1 cellular context compared by ENCODE assay signal in the genomic region with DNA sequence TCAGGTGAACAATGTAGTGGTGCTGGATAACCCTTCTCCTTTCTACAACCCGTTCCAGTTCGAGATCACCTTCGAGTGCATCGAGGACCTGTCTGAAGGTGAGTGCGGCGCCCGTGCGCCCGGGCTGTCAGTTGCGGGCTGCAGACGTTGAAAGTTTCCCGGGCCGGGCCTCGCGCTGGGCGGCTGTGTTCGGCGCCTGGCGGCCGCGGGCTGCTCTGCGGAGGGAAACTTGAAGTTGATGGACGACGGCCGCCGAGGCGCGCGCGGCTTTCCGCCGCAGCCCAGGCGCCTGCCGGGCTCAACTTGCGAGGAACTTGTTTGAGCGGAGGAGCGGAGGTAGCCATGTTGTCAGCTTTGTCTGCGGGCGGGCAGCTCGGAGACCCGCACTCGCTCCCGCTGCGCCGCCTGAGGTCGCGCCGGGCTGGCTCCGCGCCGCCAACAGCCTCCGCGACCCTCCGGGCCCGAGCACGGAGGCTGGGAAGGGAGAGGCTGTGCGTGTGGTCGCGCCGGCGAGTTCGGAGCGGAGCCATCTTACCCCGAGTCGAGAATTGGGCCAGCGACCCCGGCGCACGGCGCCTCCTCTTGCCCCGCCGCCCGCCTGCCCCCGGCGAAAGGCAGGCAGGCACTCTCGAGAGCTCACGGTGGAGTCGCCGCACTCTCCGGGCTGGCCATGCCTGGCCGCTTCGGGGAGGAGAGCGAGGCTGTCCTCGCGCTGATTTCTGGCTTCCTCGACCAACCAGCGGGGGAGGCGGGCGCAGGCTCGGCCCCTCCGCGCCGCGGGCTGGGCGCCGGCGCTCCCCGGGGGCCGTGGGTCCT.
TF ChIP-seq lines count a peak whose summit lies in the region.

No MANE protein-coding gene starts in this region.

TF ChIP-seq in K562, 482 proteins besides CTCF, POLR2A, EP300 and RAD21 (continued from another document and continues in another):
- TF ChIP-seq, protein P1, sequence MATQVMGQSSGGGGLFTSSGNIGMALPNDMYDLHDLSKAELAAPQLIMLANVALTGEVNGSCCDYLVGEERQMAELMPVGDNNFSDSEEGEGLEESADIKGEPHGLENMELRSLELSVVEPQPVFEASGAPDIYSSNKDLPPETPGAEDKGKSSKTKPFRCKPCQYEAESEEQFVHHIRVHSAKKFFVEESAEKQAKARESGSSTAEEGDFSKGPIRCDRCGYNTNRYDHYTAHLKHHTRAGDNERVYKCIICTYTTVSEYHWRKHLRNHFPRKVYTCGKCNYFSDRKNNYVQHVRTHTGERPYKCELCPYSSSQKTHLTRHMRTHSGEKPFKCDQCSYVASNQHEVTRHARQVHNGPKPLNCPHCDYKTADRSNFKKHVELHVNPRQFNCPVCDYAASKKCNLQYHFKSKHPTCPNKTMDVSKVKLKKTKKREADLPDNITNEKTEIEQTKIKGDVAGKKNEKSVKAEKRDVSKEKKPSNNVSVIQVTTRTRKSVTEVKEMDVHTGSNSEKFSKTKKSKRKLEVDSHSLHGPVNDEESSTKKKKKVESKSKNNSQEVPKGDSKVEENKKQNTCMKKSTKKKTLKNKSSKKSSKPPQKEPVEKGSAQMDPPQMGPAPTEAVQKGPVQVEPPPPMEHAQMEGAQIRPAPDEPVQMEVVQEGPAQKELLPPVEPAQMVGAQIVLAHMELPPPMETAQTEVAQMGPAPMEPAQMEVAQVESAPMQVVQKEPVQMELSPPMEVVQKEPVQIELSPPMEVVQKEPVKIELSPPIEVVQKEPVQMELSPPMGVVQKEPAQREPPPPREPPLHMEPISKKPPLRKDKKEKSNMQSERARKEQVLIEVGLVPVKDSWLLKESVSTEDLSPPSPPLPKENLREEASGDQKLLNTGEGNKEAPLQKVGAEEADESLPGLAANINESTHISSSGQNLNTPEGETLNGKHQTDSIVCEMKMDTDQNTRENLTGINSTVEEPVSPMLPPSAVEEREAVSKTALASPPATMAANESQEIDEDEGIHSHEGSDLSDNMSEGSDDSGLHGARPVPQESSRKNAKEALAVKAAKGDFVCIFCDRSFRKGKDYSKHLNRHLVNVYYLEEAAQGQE (CRISPR knock-in tag; IDR thresholded peaks at IDR 0.05; ENCODE audit: low read depth), result no peak
- TF ChIP-seq, protein P2, sequence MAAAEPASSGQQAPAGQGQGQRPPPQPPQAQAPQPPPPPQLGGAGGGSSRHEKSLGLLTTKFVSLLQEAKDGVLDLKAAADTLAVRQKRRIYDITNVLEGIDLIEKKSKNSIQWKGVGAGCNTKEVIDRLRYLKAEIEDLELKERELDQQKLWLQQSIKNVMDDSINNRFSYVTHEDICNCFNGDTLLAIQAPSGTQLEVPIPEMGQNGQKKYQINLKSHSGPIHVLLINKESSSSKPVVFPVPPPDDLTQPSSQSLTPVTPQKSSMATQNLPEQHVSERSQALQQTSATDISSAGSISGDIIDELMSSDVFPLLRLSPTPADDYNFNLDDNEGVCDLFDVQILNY (CRISPR knock-in tag; IDR thresholded peaks at IDR 0.05), result no peak
- TF ChIP-seq HNRNPL (IDR thresholded peaks at IDR 0.05; ENCODE audit: low read depth, low read length) (no peak), GTF2A2 (tag; IDR thresholded peaks at IDR 0.05) (peak; percentile 35; the same call in 1 of the 2 replicates), MEF2A (IDR thresholded peaks at IDR 0.05; ENCODE audit: control insufficient read depth, low read depth, low read length) (no peak), PHF20 (IDR thresholded peaks at IDR 0.05; ENCODE audit: partially characterized antibody) (peak; percentile 21), RBM25 (IDR thresholded peaks at IDR 0.05; ENCODE audit: low read depth, low read length, severe bottlenecking) (peak; percentile 19), ZNF444 (CRISPR knock-in tag; IDR thresholded peaks at IDR 0.05) (no peak), ZEB2 (IDR thresholded peaks at IDR 0.05) (no peak), RBFOX2 (IDR thresholded peaks at IDR 0.05; ENCODE audit: low read depth, low read length) (peak; percentile 90), HSF4 (CRISPR knock-in tag; IDR thresholded peaks at IDR 0.05; ENCODE audit: borderline replicate concordance) (no peak), ILF3 (IDR thresholded peaks at IDR 0.05; ENCODE audit: borderline replicate concordance) (no peak), PHF8 (IDR thresholded peaks at IDR 0.05; ENCODE audit: borderline replicate concordance, low read length) (peak; percentile 36; the same call in 1 of the 2 replicates), KDM5B (IDR thresholded peaks at IDR 0.05; ENCODE audit: insufficient replicate concordance, low read depth, low read length) (peak; percentile 54), BRCA1 (IDR thresholded peaks at IDR 0.05) (no peak), BRCA1 (CRISPR knock-in tag; IDR thresholded peaks at IDR 0.05) (no peak), ZNF165 (CRISPR knock-in tag; IDR thresholded peaks at IDR 0.05; ENCODE audit: borderline replicate concordance) (peak; percentile 24; the same call in 1 of the 2 replicates), FOXJ2 (tag; IDR thresholded peaks at IDR 0.05) (0 out of 2 replicates have a peak, but pooled peaks have one; percentile 14), ZNF644 (tag; IDR thresholded peaks at IDR 0.05; ENCODE audit: low read depth) (no peak; the same call in 1 of the 2 replicates), HNRNPLL (IDR thresholded peaks at IDR 0.05; ENCODE audit: low read depth, low read length, poor library complexity, severe bottlenecking) (no peak), BRF1 (IDR thresholded peaks at IDR 0.05; ENCODE audit: borderline replicate concordance, extremely low read depth, insufficient read length) (no peak), HLTF (IDR thresholded peaks at IDR 0.05) (no peak), GTF2E2 (tag; IDR thresholded peaks at IDR 0.05) (peak; percentile 81), CBX8 (IDR thresholded peaks at IDR 0.05; ENCODE audit: borderline replicate concordance, extremely low read depth, low read depth, low read length, poor library complexity, severe bottlenecking) (no peak), MAZ (CRISPR knock-in tag; conservative IDR thresholded peaks at IDR 0.05 in 1 of 2, IDR thresholded peaks at IDR 0.05 in 1 of 2) (peak in 1 of 2 experiments; percentile 46; a peak in 1 of 4 replicates), POLR2B (IDR thresholded peaks at IDR 0.05; ENCODE audit: low read depth, partially characterized antibody) (peak; percentile 2)
- TF ChIP-seq, protein P3, sequence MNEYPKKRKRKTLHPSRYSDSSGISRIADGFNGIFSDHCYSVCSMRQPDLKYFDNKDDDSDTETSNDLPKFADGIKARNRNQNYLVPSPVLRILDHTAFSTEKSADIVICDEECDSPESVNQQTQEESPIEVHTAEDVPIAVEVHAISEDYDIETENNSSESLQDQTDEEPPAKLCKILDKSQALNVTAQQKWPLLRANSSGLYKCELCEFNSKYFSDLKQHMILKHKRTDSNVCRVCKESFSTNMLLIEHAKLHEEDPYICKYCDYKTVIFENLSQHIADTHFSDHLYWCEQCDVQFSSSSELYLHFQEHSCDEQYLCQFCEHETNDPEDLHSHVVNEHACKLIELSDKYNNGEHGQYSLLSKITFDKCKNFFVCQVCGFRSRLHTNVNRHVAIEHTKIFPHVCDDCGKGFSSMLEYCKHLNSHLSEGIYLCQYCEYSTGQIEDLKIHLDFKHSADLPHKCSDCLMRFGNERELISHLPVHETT (CRISPR knock-in tag; conservative IDR thresholded peaks at IDR 0.05 in 1 of 2, IDR thresholded peaks at IDR 0.05 in 1 of 2), result peak in 1 of 2 experiments; percentile 47; a peak in 1 of 4 replicates
- TF ChIP-seq, protein P4, sequence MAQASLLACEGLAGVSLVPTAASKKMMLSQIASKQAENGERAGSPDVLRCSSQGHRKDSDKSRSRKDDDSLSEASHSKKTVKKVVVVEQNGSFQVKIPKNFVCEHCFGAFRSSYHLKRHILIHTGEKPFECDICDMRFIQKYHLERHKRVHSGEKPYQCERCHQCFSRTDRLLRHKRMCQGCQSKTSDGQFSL (CRISPR knock-in tag; IDR thresholded peaks at IDR 0.05), result no peak
- TF ChIP-seq, protein P4 (tag; IDR thresholded peaks at IDR 0.05), result no peak
- TF ChIP-seq, protein P5, sequence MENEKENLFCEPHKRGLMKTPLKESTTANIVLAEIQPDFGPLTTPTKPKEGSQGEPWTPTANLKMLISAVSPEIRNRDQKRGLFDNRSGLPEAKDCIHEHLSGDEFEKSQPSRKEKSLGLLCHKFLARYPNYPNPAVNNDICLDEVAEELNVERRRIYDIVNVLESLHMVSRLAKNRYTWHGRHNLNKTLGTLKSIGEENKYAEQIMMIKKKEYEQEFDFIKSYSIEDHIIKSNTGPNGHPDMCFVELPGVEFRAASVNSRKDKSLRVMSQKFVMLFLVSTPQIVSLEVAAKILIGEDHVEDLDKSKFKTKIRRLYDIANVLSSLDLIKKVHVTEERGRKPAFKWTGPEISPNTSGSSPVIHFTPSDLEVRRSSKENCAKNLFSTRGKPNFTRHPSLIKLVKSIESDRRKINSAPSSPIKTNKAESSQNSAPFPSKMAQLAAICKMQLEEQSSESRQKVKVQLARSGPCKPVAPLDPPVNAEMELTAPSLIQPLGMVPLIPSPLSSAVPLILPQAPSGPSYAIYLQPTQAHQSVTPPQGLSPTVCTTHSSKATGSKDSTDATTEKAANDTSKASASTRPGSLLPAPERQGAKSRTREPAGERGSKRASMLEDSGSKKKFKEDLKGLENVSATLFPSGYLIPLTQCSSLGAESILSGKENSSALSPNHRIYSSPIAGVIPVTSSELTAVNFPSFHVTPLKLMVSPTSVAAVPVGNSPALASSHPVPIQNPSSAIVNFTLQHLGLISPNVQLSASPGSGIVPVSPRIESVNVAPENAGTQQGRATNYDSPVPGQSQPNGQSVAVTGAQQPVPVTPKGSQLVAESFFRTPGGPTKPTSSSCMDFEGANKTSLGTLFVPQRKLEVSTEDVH (IDR thresholded peaks at IDR 0.05; ENCODE audit: low read depth, partially characterized antibody), result no peak
- TF ChIP-seq, protein P6, sequence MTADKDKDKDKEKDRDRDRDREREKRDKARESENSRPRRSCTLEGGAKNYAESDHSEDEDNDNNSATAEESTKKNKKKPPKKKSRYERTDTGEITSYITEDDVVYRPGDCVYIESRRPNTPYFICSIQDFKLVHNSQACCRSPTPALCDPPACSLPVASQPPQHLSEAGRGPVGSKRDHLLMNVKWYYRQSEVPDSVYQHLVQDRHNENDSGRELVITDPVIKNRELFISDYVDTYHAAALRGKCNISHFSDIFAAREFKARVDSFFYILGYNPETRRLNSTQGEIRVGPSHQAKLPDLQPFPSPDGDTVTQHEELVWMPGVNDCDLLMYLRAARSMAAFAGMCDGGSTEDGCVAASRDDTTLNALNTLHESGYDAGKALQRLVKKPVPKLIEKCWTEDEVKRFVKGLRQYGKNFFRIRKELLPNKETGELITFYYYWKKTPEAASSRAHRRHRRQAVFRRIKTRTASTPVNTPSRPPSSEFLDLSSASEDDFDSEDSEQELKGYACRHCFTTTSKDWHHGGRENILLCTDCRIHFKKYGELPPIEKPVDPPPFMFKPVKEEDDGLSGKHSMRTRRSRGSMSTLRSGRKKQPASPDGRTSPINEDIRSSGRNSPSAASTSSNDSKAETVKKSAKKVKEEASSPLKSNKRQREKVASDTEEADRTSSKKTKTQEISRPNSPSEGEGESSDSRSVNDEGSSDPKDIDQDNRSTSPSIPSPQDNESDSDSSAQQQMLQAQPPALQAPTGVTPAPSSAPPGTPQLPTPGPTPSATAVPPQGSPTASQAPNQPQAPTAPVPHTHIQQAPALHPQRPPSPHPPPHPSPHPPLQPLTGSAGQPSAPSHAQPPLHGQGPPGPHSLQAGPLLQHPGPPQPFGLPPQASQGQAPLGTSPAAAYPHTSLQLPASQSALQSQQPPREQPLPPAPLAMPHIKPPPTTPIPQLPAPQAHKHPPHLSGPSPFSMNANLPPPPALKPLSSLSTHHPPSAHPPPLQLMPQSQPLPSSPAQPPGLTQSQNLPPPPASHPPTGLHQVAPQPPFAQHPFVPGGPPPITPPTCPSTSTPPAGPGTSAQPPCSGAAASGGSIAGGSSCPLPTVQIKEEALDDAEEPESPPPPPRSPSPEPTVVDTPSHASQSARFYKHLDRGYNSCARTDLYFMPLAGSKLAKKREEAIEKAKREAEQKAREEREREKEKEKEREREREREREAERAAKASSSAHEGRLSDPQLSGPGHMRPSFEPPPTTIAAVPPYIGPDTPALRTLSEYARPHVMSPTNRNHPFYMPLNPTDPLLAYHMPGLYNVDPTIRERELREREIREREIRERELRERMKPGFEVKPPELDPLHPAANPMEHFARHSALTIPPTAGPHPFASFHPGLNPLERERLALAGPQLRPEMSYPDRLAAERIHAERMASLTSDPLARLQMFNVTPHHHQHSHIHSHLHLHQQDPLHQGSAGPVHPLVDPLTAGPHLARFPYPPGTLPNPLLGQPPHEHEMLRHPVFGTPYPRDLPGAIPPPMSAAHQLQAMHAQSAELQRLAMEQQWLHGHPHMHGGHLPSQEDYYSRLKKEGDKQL (CRISPR knock-in tag; IDR thresholded peaks at IDR 0.05; ENCODE audit: borderline replicate concordance), result peak; percentile 45; the same call in 1 of the 2 replicates
- TF ChIP-seq, protein P7, sequence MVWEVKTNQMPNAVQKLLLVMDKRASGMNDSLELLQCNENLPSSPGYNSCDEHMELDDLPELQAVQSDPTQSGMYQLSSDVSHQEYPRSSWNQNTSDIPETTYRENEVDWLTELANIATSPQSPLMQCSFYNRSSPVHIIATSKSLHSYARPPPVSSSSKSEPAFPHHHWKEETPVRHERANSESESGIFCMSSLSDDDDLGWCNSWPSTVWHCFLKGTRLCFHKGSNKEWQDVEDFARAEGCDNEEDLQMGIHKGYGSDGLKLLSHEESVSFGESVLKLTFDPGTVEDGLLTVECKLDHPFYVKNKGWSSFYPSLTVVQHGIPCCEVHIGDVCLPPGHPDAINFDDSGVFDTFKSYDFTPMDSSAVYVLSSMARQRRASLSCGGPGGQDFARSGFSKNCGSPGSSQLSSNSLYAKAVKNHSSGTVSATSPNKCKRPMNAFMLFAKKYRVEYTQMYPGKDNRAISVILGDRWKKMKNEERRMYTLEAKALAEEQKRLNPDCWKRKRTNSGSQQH (CRISPR knock-in tag; IDR thresholded peaks at IDR 0.05), result no peak
- TF ChIP-seq, protein P8, sequence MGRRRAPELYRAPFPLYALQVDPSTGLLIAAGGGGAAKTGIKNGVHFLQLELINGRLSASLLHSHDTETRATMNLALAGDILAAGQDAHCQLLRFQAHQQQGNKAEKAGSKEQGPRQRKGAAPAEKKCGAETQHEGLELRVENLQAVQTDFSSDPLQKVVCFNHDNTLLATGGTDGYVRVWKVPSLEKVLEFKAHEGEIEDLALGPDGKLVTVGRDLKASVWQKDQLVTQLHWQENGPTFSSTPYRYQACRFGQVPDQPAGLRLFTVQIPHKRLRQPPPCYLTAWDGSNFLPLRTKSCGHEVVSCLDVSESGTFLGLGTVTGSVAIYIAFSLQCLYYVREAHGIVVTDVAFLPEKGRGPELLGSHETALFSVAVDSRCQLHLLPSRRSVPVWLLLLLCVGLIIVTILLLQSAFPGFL (CRISPR knock-in tag; IDR thresholded peaks at IDR 0.05), result no peak
- TF ChIP-seq, protein P9, sequence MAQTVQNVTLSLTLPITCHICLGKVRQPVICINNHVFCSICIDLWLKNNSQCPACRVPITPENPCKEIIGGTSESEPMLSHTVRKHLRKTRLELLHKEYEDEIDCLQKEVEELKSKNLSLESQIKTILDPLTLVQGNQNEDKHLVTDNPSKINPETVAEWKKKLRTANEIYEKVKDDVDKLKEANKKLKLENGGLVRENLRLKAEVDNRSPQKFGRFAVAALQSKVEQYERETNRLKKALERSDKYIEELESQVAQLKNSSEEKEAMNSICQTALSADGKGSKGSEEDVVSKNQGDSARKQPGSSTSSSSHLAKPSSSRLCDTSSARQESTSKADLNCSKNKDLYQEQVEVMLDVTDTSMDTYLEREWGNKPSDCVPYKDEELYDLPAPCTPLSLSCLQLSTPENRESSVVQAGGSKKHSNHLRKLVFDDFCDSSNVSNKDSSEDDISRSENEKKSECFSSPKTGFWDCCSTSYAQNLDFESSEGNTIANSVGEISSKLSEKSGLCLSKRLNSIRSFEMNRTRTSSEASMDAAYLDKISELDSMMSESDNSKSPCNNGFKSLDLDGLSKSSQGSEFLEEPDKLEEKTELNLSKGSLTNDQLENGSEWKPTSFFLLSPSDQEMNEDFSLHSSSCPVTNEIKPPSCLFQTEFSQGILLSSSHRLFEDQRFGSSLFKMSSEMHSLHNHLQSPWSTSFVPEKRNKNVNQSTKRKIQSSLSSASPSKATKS (CRISPR knock-in tag; IDR thresholded peaks at IDR 0.05), result no peak
